Comparison of ENCODE assay signal across 1 cellular context in the genomic region with DNA sequence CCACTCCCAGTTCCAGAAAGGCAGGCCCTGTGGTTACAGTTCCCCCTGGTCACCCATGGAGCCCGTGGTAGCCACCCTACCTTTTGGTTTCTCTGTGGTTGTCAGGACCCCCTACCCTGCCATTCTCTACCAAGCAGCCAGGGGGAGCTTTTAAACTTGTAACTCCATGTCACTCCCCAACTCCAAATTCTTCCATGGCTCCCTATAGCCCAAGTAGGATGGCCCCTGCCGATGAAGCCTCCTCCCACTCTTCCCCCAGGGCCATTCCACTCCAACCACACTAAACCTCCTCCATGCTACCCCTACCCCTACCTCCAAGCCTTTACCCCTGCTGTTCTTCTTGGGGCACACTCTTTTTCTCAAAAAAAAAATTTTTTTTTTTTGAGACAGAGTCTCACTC.
TF ChIP-seq lines count a peak whose summit lies in the region.

No MANE protein-coding gene starts in this region.

TF ChIP-seq in HEK293, 187 proteins besides CTCF, POLR2A, EP300 and RAD21 (continued from another document):
- TF ChIP-seq ZSCAN18 (tag by site-specific recombination; IDR thresholded peaks at IDR 0.05) (no peak), FEZF1 (tag by site-specific recombination; IDR thresholded peaks at IDR 0.05) (no peak), IKZF3 (tag by site-specific recombination; IDR thresholded peaks at IDR 0.05) (peak; percentile 81), ZNF157 (tag by site-specific recombination; IDR thresholded peaks at IDR 0.05) (no peak), SP3 (tag by site-specific recombination; IDR thresholded peaks at IDR 0.05) (0 out of 2 replicates have a peak, but pooled peaks have one; percentile 17), ZNF837 (tag by site-specific recombination; IDR thresholded peaks at IDR 0.05) (no peak), SP7 (tag by site-specific recombination; IDR thresholded peaks at IDR 0.05) (peak; percentile 30; the same call in 1 of the 2 replicates), ZNF629 (tag by site-specific recombination; IDR thresholded peaks at IDR 0.05) (0 out of 2 replicates have a peak, but pooled peaks have one; percentile 29), ZIC2 (tag by site-specific recombination; IDR thresholded peaks at IDR 0.05) (peak; percentile 18; the same call in 1 of the 2 replicates), ZNF341 (tag by site-specific recombination; IDR thresholded peaks at IDR 0.05; ENCODE audit: low read depth) (no peak), ZNF580 (tag by site-specific recombination; IDR thresholded peaks at IDR 0.05) (peak; percentile 78), TRIM28 (IDR thresholded peaks at IDR 0.05; ENCODE audit: borderline replicate concordance, low read length) (no peak), ZFHX2 (tag by site-specific recombination; conservative IDR thresholded peaks at IDR 0.05) (peak; percentile 66; the same call in 1 of the 2 replicates), ZNF404 (tag by site-specific recombination; IDR thresholded peaks at IDR 0.05) (no peak), ZNF132 (tag by site-specific recombination; IDR thresholded peaks at IDR 0.05; ENCODE audit: borderline replicate concordance) (no peak), ZNF391 (tag by site-specific recombination; IDR thresholded peaks at IDR 0.05; ENCODE audit: borderline replicate concordance, low read depth) (no peak), ZNF747 (tag by site-specific recombination; IDR thresholded peaks at IDR 0.05) (no peak), ZNF660 (tag by site-specific recombination; IDR thresholded peaks at IDR 0.05) (no peak), ZNF677 (tag by site-specific recombination; IDR thresholded peaks at IDR 0.05) (peak; percentile 76), ZNF292 (tag by site-specific recombination; IDR thresholded peaks at IDR 0.05; ENCODE audit: borderline replicate concordance, low read depth) (no peak), ZNF560 (tag by site-specific recombination; IDR thresholded peaks at IDR 0.05; ENCODE audit: borderline replicate concordance) (no peak), KLF1 (tag by site-specific recombination; IDR thresholded peaks at IDR 0.05) (no peak), ZNF223 (tag by site-specific recombination; IDR thresholded peaks at IDR 0.05) (no peak), YY2 (tag by site-specific recombination; IDR thresholded peaks at IDR 0.05) (0 out of 2 replicates have a peak, but pooled peaks have one; percentile 26), MYNN (tag by site-specific recombination; IDR thresholded peaks at IDR 0.05; ENCODE audit: borderline replicate concordance) (no peak), PATZ1 (tag by site-specific recombination; IDR thresholded peaks at IDR 0.05) (peak; percentile 66), KLF10 (tag by site-specific recombination; IDR thresholded peaks at IDR 0.05) (no peak), ZXDB (tag by site-specific recombination; IDR thresholded peaks at IDR 0.05) (peak; percentile 48; the same call in 1 of the 2 replicates), ZNF2 (tag by site-specific recombination; IDR thresholded peaks at IDR 0.05) (peak; percentile 98), ZNF274 (IDR thresholded peaks at IDR 0.05; ENCODE audit: low read length) (no peak), ZNF274 (tag by site-specific recombination; IDR thresholded peaks at IDR 0.05; ENCODE audit: borderline replicate concordance) (no peak), PRDM6 (tag by site-specific recombination; IDR thresholded peaks at IDR 0.05) (no peak), OVOL3 (tag by site-specific recombination; IDR thresholded peaks at IDR 0.05) (no peak), ZFP3 (tag by site-specific recombination; IDR thresholded peaks at IDR 0.05; ENCODE audit: low read depth) (no peak), ZNF473 (tag by site-specific recombination; IDR thresholded peaks at IDR 0.05) (no peak), PBX3 (CRISPR knock-in tag; IDR thresholded peaks at IDR 0.05) (no peak)
- TF ChIP-seq, protein P1, sequence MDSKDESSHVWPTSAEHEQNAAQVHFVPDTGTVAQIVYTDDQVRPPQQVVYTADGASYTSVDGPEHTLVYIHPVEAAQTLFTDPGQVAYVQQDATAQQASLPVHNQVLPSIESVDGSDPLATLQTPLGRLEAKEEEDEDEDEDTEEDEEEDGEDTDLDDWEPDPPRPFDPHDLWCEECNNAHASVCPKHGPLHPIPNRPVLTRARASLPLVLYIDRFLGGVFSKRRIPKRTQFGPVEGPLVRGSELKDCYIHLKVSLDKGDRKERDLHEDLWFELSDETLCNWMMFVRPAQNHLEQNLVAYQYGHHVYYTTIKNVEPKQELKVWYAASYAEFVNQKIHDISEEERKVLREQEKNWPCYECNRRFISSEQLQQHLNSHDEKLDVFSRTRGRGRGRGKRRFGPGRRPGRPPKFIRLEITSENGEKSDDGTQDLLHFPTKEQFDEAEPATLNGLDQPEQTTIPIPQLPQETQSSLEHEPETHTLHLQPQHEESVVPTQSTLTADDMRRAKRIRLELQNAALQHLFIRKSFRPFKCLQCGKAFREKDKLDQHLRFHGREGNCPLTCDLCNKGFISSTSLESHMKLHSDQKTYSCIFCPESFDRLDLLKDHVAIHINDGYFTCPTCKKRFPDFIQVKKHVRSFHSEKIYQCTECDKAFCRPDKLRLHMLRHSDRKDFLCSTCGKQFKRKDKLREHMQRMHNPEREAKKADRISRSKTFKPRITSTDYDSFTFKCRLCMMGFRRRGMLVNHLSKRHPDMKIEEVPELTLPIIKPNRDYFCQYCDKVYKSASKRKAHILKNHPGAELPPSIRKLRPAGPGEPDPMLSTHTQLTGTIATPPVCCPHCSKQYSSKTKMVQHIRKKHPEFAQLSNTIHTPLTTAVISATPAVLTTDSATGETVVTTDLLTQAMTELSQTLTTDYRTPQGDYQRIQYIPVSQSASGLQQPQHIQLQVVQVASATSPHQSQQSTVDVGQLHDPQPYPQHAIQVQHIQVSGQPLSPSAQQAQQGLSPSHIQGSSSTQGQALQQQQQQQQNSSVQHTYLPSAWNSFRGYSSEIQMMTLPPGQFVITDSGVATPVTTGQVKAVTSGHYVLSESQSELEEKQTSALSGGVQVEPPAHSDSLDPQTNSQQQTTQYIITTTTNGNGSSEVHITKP (tag by site-specific recombination; IDR thresholded peaks at IDR 0.05), result peak; percentile 59
